ENCODE assay signal across 11 cellular contexts in the genomic region with DNA sequence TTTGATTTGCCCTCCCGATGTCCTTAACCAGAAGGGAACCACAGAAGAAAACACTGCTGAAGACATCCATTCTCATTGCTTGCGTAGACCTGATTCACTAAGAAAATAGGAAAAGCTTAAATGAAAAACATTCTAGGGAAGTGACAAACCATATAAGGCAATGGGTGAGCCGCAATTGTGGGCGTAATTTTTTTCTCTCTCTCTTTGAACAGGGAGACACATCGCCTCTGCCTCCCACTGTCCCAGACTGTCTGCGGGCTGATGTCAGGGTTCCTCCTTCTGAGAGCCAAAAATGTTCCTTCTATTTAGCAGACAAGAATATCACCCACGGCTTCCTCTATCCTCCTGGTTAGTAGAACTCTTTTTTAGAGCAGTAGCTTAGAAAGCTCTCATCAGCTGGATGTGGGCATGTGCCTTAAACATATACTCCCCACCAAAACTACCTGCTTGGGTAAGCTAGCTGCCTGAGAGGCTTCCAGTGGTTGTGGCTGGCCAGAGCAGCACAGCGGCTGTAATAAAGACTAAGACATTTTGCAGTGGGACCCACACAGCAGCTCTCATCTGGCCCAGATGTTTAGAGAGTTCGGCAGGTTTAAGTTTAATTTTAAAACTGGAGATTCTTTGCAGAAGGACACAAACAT. TPM values are rescaled to one million over a fixed set of nuclear protein-coding genes. Genes with fewer than 3 reads are reported as not detected.
DNase-seq lines count a peak whose midpoint lies in the region; ATAC-seq and TF ChIP-seq lines count a peak whose summit lies in the region.
"Had no signal": no experiment of that assay in that cellular context is flagged by ENCODE, and none has a peak within 500 bp of the region (broad histone marks: within the 10 kb centered on the region; RNA-seq: fewer than 3 reads in every experiment).

No MANE protein-coding gene starts in this region.

- no peak overlapping the region for H3K4me3 Mint-ChIP-seq in MCF 10A (ENCODE audit: unreplicated experiment)
- H3K4me3 Mint-ChIP-seq: activated T-cell treated with anti-CD3 and anti-CD28 coated beads, Interleukin-2, amount 50 U/mL, for 72 hours had no signal

- no peaks in the 10 kb centered on the region for H3K27me3 ChIP-seq in IMR-90 (ENCODE audit: control insufficient read depth, insufficient read depth, low read length)

- TF ChIP-seq POLR2A in IMR-90 (IDR thresholded peaks at IDR 0.05; ENCODE audit: low read depth, low read length) = no peak

- H3K56ac ChIP-seq in IMR-90 (ENCODE audit: extremely low read depth, insufficient read depth, low read length) = no peak overlapping the region

- CTCF ChIA-PET in IMR-90 (lab: Yijun Ruan, JAX) (no interaction called here), MCF 10A (lab: Yijun Ruan, JAX) (interaction anchor here (0.6 to 0.8 kb wide), 2 partner anchors 12 to 55 kb away, joined by 3 to 5 read pairs; no protein-coding TSS in a partner anchor), HEK293T (lab: Yijun Ruan, JAX) (no interaction called here)

- no peak overlapping the region for H3K27ac ChIP-seq in IMR-90 (ENCODE audit: insufficient read depth, low read length)
- H3K27ac ChIP-seq: VCaP had no signal

- peaks cover 4% of the 10 kb centered on the region for H3K4me1 Mint-ChIP-seq in MCF 10A (ENCODE audit: insufficient read depth, unreplicated experiment)

- POLR2A ChIA-PET in IMR-90 (lab: Charles Lee; ENCODE audit: unreplicated experiment) (interaction anchor here (0.6 kb wide), 1 partner anchor 182 kb away, joined by 5 read pairs; no protein-coding TSS in a partner anchor), MCF 10A (lab: Yijun Ruan, JAX) (no interaction called here), HEK293T (lab: Yijun Ruan, JAX) (no interaction called here)

- H2AK9ac ChIP-seq in IMR-90 (replicated peaks; ENCODE audit: low read depth, low read length, poor library complexity) = no peak overlapping the region

- no peaks in the 10 kb centered on the region for H3K9me3 ChIP-seq in IMR-90 (ENCODE audit: control insufficient read depth, insufficient read depth, low read length)

- no peaks in the 10 kb centered on the region for H3K36me3 Mint-ChIP-seq in MCF 10A (ENCODE audit: insufficient read depth, unreplicated experiment)

- no peak overlapping the region for H3K4me3 ChIP-seq in IMR-90 (ENCODE audit: insufficient read depth, low read depth, low read length)

- H3K9me3 Mint-ChIP-seq in MCF 10A (ENCODE audit: unreplicated experiment) = no peaks in the 10 kb centered on the region
- H3K9me3 Mint-ChIP-seq: activated T-cell treated with anti-CD3 and anti-CD28 coated beads, Interleukin-2, amount 50 U/mL, for 72 hours had no signal

- WGBS in IMR-90 (ENCODE audit: extremely low coverage in 2 of 2, insufficient read length in 1 of 2), 2 experiments = 80% methylated on average over 2 of the region's 9 CpGs; no CpG with 5 or more reads in 1 of the 2 experiments

- no peak overlapping the region for H3K23ac ChIP-seq in IMR-90 (ENCODE audit: low read depth, low read length)

- in situ Hi-C loops in IMR-90 (cut with MboI; ENCODE audit: low sequenced_read_pairs) = no loop called here

- H2BK15ac ChIP-seq in IMR-90 (ENCODE audit: low read depth, low read length) = no peak overlapping the region; the same call in 2 of the 3 replicates

- no peak overlapping the region for H3K18ac ChIP-seq in IMR-90 (ENCODE audit: low read depth, low read length)

- no peaks in the 10 kb centered on the region for H4K20me1 ChIP-seq in IMR-90 (ENCODE audit: insufficient read depth, low read length)

- H3K4me1 ChIP-seq in IMR-90 (ENCODE audit: control insufficient read depth, insufficient read depth, low read length) = no peaks in the 10 kb centered on the region

- H3K14ac ChIP-seq in IMR-90 (replicated peaks; ENCODE audit: low read depth, low read length) = no peak overlapping the region

- BruUV-seq in IMR-90 (replicated peaks; lab: Mats Ljungman, UMichigan) (no TSS peak), MCF 10A (replicated peaks; lab: Mats Ljungman, UMichigan) (no TSS peak)

- intact Hi-C loops in IMR-90 (cut with micrococcal nuclease) = no loop called here
- intact Hi-C loops in MCF 10A (cut with micrococcal nuclease) = no loop called here

- no peak overlapping the region for H4K5ac ChIP-seq in IMR-90 (ENCODE audit: low read depth, low read length)

- H2BK5ac ChIP-seq in IMR-90 (ENCODE audit: low read depth, low read length, poor library complexity, severe bottlenecking) = no peak overlapping the region

- no peak for TF ChIP-seq RAD21 in IMR-90 (IDR thresholded peaks at IDR 0.05; ENCODE audit: low read length)

- H4K91ac ChIP-seq in IMR-90 (ENCODE audit: insufficient read depth, low read depth, low read length) = no peak overlapping the region

- no peaks in the 10 kb centered on the region for H3K9me1 ChIP-seq in IMR-90 (ENCODE audit: insufficient read depth, low read length)

- no peak overlapping the region for H3K27ac Mint-ChIP-seq in MCF 10A (ENCODE audit: low read depth, unreplicated experiment)
- H3K27ac Mint-ChIP-seq: activated T-cell treated with anti-CD3 and anti-CD28 coated beads, Interleukin-2, amount 50 U/mL, for 72 hours had no signal

- no peak overlapping the region for H2AK5ac ChIP-seq in IMR-90 (ENCODE audit: low read depth, low read length)

- peak overlapping the region; percentile 15; the same call in 1 of the 2 replicates for H3K4ac ChIP-seq in IMR-90 (ENCODE audit: low read depth, low read length)

- no peaks in the 10 kb centered on the region for H3K79me1 ChIP-seq in IMR-90 (ENCODE audit: low read depth in 1 of 2, low read length in 2 of 2)

- no peak overlapping the region for H2BK20ac ChIP-seq in IMR-90 (ENCODE audit: low read depth, low read length)

- peak; percentile 61 for DNase-seq in A172 (ENCODE audit: low spot score)
- peak; percentile 67 for DNase-seq in IMR-90
- peak; percentile 56 for DNase-seq in MCF 10A (ENCODE audit: unreplicated experiment)
- DNase-seq in medulla oblongata (ENCODE audit: extremely low spot score) = peak; percentile 82
- DNase-seq in HEK293T (ENCODE audit: extremely low spot score) = no peak
- DNase-seq in omental fat pad (ENCODE audit: low spot score) = no peak
- DNase-seq: activated T-cell treated with anti-CD3 and anti-CD28 coated beads, Interleukin-2, amount 50 U/mL, for 72 hours; effector CD8-positive, alpha-beta T cell had no signal

- H3K27me3 Mint-ChIP-seq in MCF 10A (ENCODE audit: insufficient read depth, unreplicated experiment) = no peaks in the 10 kb centered on the region

- H4K8ac ChIP-seq in IMR-90 (ENCODE audit: low read depth in 2 of 2, low read length in 2 of 2) = no peak overlapping the region; a peak in 1 of 4 replicates

- 0 out of 2 replicates have a peak overlapping the region, but pooled peaks have one; percentile 39 for H2BK120ac ChIP-seq in IMR-90 (ENCODE audit: low read depth, low read length)

- no peak overlapping the region for H3K4me2 ChIP-seq in IMR-90 (ENCODE audit: low read depth, low read length)

- no peaks in the 10 kb centered on the region for H3K36me3 ChIP-seq in IMR-90 (ENCODE audit: control insufficient read depth, insufficient read depth, low read length)

- H2AFZ ChIP-seq in IMR-90 (replicated peaks; ENCODE audit: low read length, poor library complexity) = peak overlapping the region; percentile 69

- dilution Hi-C loops in IMR-90 (cut with HindIII; ENCODE audit: low sequenced_read_pairs, unreplicated experiment) = no loop called here

- H3K9ac ChIP-seq in IMR-90 (ENCODE audit: low read depth, low read length) = no peak overlapping the region

- no peak for TF ChIP-seq CTCF in IMR-90 (conservative IDR thresholded peaks at IDR 0.05; ENCODE audit: low read depth, low read length)
- TF ChIP-seq CTCF in MCF 10A (IDR thresholded peaks at IDR 0.05; ENCODE audit: unreplicated experiment) = no peak
- TF ChIP-seq CTCF in omental fat pad (IDR thresholded peaks at IDR 0.05) = no peak

- ATAC-seq in IMR-90 (ENCODE audit: low read depth) (no peak), GM18858 (IDR thresholded peaks at IDR 0.05; ENCODE audit: unreplicated experiment) (no peak), GM21576 (IDR thresholded peaks at IDR 0.05; ENCODE audit: unreplicated experiment) (no peak), omental fat pad (ENCODE audit: low FRiP score) (no peak)
- ATAC-seq: activated T-cell treated with anti-CD3 and anti-CD28 coated beads, Interleukin-2, amount 50 U/mL, for 72 hours had no signal

TF ChIP-seq in IMR-90, 13 proteins besides CTCF, POLR2A, EP300 and RAD21 (continues in another document):
- TF ChIP-seq FOS (IDR thresholded peaks at IDR 0.05; ENCODE audit: low read depth, low read length) (no peak), MXI1 (IDR thresholded peaks at IDR 0.05; ENCODE audit: borderline replicate concordance, low read depth, low read length) (no peak)

TF ChIP-seq in HEK293T, 16 proteins besides CTCF, POLR2A, EP300 and RAD21:
- no peak for TF ChIP-seq SUZ12 (IDR thresholded peaks at IDR 0.05)
- TF ChIP-seq FOXA1 (IDR thresholded peaks at IDR 0.05) = no peak
- TF ChIP-seq LEF1 (IDR thresholded peaks at IDR 0.05; ENCODE audit: borderline replicate concordance) = no peak
- no peak for TF ChIP-seq NFRKB (IDR thresholded peaks at IDR 0.05)
- no peak for TF ChIP-seq HDGF (IDR thresholded peaks at IDR 0.05; ENCODE audit: borderline replicate concordance)
- no peak for TF ChIP-seq BHLHE40 (IDR thresholded peaks at IDR 0.05; ENCODE audit: borderline replicate concordance)

RNA-seq across cellular contexts. Expression of gene CTAGE9, which starts 22.7 kb away (rescaled TPM):
- not detected in 2 replicates for total RNA-seq in A172 (2014; rRNA removed; shearing (Covaris generic))
- total RNA-seq in IMR-90 (2012; rRNA removed) (not detected in 2 replicates), MCF 10A (2022) (not detected in 2 replicates), omental fat pad (under 1 TPM in 1 of 4 donors, not detected in 3; 0.19 TPM)
- polyA plus RNA-seq in IMR-90 (2012; rRNA removed) = not detected in 2 replicates
- not detected in 2 replicates for polyA plus RNA-seq in IMR-90 (2012; cell fraction: cytosol; rRNA removed)
- not detected in 2 replicates for polyA plus RNA-seq in IMR-90 (2012; cell fraction: nucleus; rRNA removed; ENCODE audit: low replicate concordance)
- total RNA-seq: activated T-cell treated with anti-CD3 and anti-CD28 coated beads, Interleukin-2, amount 50 U/mL, for 72 hours had no signal

RNA-seq across cellular contexts. Expression of gene OR2A4, which starts 32.3 kb away (rescaled TPM):
- not detected in 2 replicates for total RNA-seq in A172 (2014; rRNA removed; shearing (Covaris generic))
- total RNA-seq in IMR-90 (2012; rRNA removed) (not detected in 2 replicates), MCF 10A (2022) (not detected in 2 replicates), omental fat pad (under 1 TPM in 2 of 4 donors, not detected in 2; 0.95 to 0.96 TPM)
- polyA plus RNA-seq in IMR-90 (2012; rRNA removed) = not detected in 2 replicates
- polyA plus RNA-seq in IMR-90 (2012; cell fraction: cytosol; rRNA removed) = not detected in 2 replicates
- not detected in 2 replicates for polyA plus RNA-seq in IMR-90 (2012; cell fraction: nucleus; rRNA removed; ENCODE audit: low replicate concordance)
- total RNA-seq: activated T-cell treated with anti-CD3 and anti-CD28 coated beads, Interleukin-2, amount 50 U/mL, for 72 hours had no signal

Comparison
In these comparisons a context has a peak if more than half of its experiments do, and no peak if none do; other contexts are left out.
1. DNase-seq: peak in A172 (single experiment), IMR-90 (single experiment), MCF 10A (single experiment) and medulla oblongata (single experiment); none in HEK293T (single experiment) and omental fat pad (single experiment).